16 cellular contexts compared by ENCODE assay signal in the genomic region with DNA sequence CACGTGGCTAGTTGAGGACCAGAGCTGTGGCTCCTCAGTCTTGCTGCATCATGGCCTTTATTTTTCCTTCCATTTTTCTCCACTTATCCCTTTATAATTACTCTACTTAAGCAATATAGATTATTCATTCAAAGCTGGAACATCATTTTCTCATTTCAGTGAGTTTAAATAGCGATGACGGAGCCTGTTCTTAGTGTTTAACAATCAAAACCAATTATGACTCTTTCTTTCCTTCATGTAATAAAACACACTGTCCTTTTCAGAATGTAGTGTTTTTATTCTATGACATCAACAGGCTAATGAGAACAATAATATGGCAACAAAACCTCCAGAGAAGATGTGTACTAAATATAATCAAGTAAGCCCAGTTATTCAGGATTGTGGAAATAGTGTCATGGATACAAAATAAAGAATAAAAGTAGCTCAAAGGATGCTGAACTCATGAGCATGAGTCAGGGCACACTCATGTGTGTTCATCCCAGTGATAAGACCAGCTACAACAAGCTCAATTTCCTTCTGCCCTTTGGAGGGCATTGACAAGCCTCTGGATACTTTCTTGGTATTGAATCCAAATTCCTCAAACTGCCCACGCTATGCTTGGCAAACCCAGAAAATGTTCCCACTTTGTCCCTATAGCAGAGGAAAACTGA.
DNase-seq lines count a peak whose midpoint lies in the region; ATAC-seq and TF ChIP-seq lines count a peak whose summit lies in the region.
"Had no signal": no experiment of that assay in that cellular context is flagged by ENCODE, and none has a peak within 500 bp of the region (broad histone marks: within the 10 kb centered on the region; RNA-seq: fewer than 3 reads in every experiment).

No MANE protein-coding gene starts in this region.

- H3K9me3 ChIP-seq in RWPE2 (ENCODE audit: severe bottlenecking): no peaks in the 10 kb centered on the region
- H3K9me3 ChIP-seq: BLaER1 had no signal

- no peak overlapping the region for H3K4me3 ChIP-seq in RWPE2 (ENCODE audit: severe bottlenecking)
- H3K4me3 ChIP-seq: BLaER1, smooth muscle cell had no signal

- ATAC-seq in RWPE2 (ENCODE audit: low read depth) (peak; percentile 64), GM18511 (IDR thresholded peaks at IDR 0.05; ENCODE audit: unreplicated experiment) (no peak), GM21360 (IDR thresholded peaks at IDR 0.05; ENCODE audit: unreplicated experiment) (no peak)
- ATAC-seq: naive thymus-derived CD8-positive, alpha-beta T cell had no signal

- no peaks in the 10 kb centered on the region for H3K36me3 ChIP-seq in RWPE2 (ENCODE audit: low read depth)
- H3K36me3 ChIP-seq: BLaER1 had no signal

- DNase-seq in GM04503 (ENCODE audit: low read depth): peak; percentile 18
- no peak for DNase-seq in RWPE2 (ENCODE audit: low spot score)
- DNase-seq in epithelial cell of prostate (ENCODE audit: low read depth, low spot score): peak; percentile 61
- DNase-seq in non-pigmented ciliary epithelial cell (ENCODE audit: low read depth): peak; percentile 35
- DNase-seq in NCI-H1105 (lab: John Stamatoyannopoulos, UW): no peak
- DNase-seq in activated gamma-delta T cell treated with Interleukin-2 at 50 U/mL for 16 hours: no peak
- DNase-seq: central memory CD4-positive, alpha-beta T cell; DMS 273 treated with DMSO at 0.1 percent for 48 hours; H7; naive thymus-derived CD8-positive, alpha-beta T cell; NCI-H1694; SIG-M5 had no signal

- TF ChIP-seq CTCF in RWPE2 (IDR thresholded peaks at IDR 0.05; ENCODE audit: poor library complexity, severe bottlenecking): no peak

- H3K27ac ChIP-seq in RWPE2 (ENCODE audit: poor library complexity, severe bottlenecking): no peak overlapping the region
- H3K27ac ChIP-seq in epithelial cell of prostate: no peak overlapping the region
- H3K27ac ChIP-seq: BLaER1 had no signal

- no peaks in the 10 kb centered on the region for H3K4me1 ChIP-seq in RWPE2 (ENCODE audit: insufficient read depth, poor library complexity, severe bottlenecking)
- H3K4me1 ChIP-seq: BLaER1 had no signal

- no peaks in the 10 kb centered on the region for H3K27me3 ChIP-seq in RWPE2 (ENCODE audit: insufficient read depth, poor library complexity, severe bottlenecking)
- H3K27me3 ChIP-seq: BLaER1 had no signal

Comparison
In these comparisons a context has a peak if more than half of its experiments do, and no peak if none do; other contexts are left out.
1. DNase-seq: peak in GM04503 (single experiment), epithelial cell of prostate (single experiment) and non-pigmented ciliary epithelial cell (single experiment); none in RWPE2 (single experiment), NCI-H1105 (single experiment) and activated gamma-delta T cell treated with Interleukin-2 at 50 U/mL for 16 hours (single experiment).